Comparison of ENCODE assay signal across 1 cellular context in genomic region chr7:150963707-150964559, GRCh38.
TF ChIP-seq lines count a peak whose summit lies in the region.

No MANE protein-coding gene starts in this region.

TF ChIP-seq in K562, 482 proteins besides CTCF, POLR2A, EP300 and RAD21 (continued from another document):
- TF ChIP-seq ARID4B (CRISPR knock-in tag; IDR thresholded peaks at IDR 0.05): no peak
- 0 out of 2 replicates have a peak, but pooled peaks have one; percentile 42 for TF ChIP-seq KAT7 (CRISPR knock-in tag; IDR thresholded peaks at IDR 0.05; ENCODE audit: borderline replicate concordance)
- TF ChIP-seq CXXC5 (CRISPR knock-in tag; IDR thresholded peaks at IDR 0.05): peak; percentile 47
- TF ChIP-seq IFI16 (CRISPR knock-in tag; IDR thresholded peaks at IDR 0.05): 0 out of 2 replicates have a peak, but pooled peaks have one; percentile 64
- no peak for TF ChIP-seq ZNF511 (CRISPR knock-in tag; IDR thresholded peaks at IDR 0.05)
- TF ChIP-seq ZBTB7A (IDR thresholded peaks at IDR 0.05; ENCODE audit: borderline replicate concordance, control insufficient read depth, low read depth, low read length): 0 out of 2 replicates have a peak, but pooled peaks have one; percentile 3
- no peak for TF ChIP-seq TBP (optimal IDR thresholded peaks at IDR 0.05; ENCODE audit: low read depth, low read length)
TF ChIP-seq in K562: peak in this region for 34.
